ENCODE assay signal across 7 cellular contexts in the genomic region with DNA sequence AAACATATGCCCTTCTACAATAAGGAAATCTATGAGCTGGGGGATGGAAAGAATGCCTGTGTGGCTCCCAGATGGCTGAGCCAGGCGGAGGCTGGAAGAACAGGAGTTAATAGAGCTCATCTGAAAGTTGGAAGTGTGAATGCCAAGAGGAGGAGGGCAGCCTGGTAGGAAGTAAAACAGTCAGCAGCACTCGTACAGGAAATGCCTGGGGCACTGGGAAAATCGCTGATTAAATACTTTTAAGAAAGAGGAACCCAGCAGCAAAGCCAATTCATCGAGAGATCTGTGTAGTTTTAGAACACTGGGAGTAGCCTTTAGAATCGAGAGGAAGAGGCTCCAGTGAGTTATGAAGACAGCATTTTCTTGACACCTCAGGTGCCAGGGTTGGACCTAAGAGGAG.
DNase-seq lines count a peak whose midpoint lies in the region; ATAC-seq, FAIRE-seq and TF ChIP-seq lines count a peak whose summit lies in the region.
"Not testable (repeated sequence)": the region's sequence is repeated elsewhere in the genome, so short reads cannot be mapped to it uniquely, and the experiment has no call there.

No MANE protein-coding gene starts in this region.

- not testable (repeated sequence) for H3K27me3 ChIP-seq in PC-3 (ENCODE audit: low read length); right lobe of liver; pancreas; aorta (ENCODE audit: control insufficient read depth in 1 of 2, insufficient read depth in 2 of 2, low read length in 1 of 2)

- not testable (repeated sequence) for H3K9me3 Mint-ChIP-seq in WTC11

- not testable (repeated sequence) for H3K4me2 ChIP-seq in PC-3 (ENCODE audit: low read length)

- H3K27ac ChIP-seq in PC-3 (ENCODE audit: low read length); right lobe of liver; pancreas; aorta (ENCODE audit: low read depth in 1 of 2, low read length in 2 of 2): not testable (repeated sequence)

- not testable (repeated sequence) for H3K4me1 ChIP-seq in PC-3 (ENCODE audit: insufficient read depth, low read length); right lobe of liver; pancreas; aorta (ENCODE audit: control insufficient read depth in 1 of 2, insufficient read depth in 2 of 2, low read length in 2 of 2)

- not testable (repeated sequence) for H3K4me3 ChIP-seq in PC-3 (ENCODE audit: low read length); right lobe of liver; pancreas; aorta (ENCODE audit: low read length in 2 of 2)

- intact Hi-C loops in PC-3 (cut with micrococcal nuclease); Right ventricle myocardium inferior (cut with DNase I); left cardiac atrium (cut with DNase I); right lobe of liver (cut with DNase I); pancreas (cut with DNase I); aorta (cut with DNase I): not testable (repeated sequence)

- not testable (repeated sequence) for TF ChIP-seq CTCF in PC-3 (conservative IDR thresholded peaks at IDR 0.05; ENCODE audit: low read depth, low read length); WTC11 (IDR thresholded peaks at IDR 0.05); right lobe of liver (IDR thresholded peaks at IDR 0.05); pancreas (IDR thresholded peaks at IDR 0.05)

- not testable (repeated sequence) for H3K4me1 Mint-ChIP-seq in WTC11

- H3K9ac ChIP-seq in PC-3 (ENCODE audit: low read length) = not testable (repeated sequence)

- not testable (repeated sequence) for H2AFZ ChIP-seq in PC-3 (ENCODE audit: low read length)

- POLR2A ChIA-PET in PC-3 (lab: Charles Lee; ENCODE audit: unreplicated experiment); WTC11 (lab: Charles Lee): not testable (repeated sequence)

- not testable (repeated sequence) for FAIRE-seq in pancreas (lab: Jason Lieb, UNC)

- not testable (repeated sequence) for H3K27ac Mint-ChIP-seq in WTC11

- CTCF ChIA-PET in PC-3 (lab: Charles Lee); WTC11 (lab: Charles Lee): not testable (repeated sequence)

- H3K79me2 ChIP-seq in PC-3 (ENCODE audit: low read length) = not testable (repeated sequence)

- not testable (repeated sequence) for TF ChIP-seq POLR2A in right lobe of liver (IDR thresholded peaks at IDR 0.05)

- ATAC-seq in PC-3 (peak; percentile 67), WTC11 (peak; percentile 51), Right ventricle myocardium inferior (peak; percentile 69), left cardiac atrium (peak; percentile 75 to 80), right lobe of liver (peak; percentile 49 to 69 (median 58)), pancreas (peak in 3 of 4 donors; percentile 40 to 75 (median 60)), aorta (ENCODE audit: low FRiP score) (peak; percentile 77)

- H3K36me3 Mint-ChIP-seq in WTC11 = not testable (repeated sequence)

- H3F3A ChIP-seq in PC-3 (ENCODE audit: low read length, unreplicated experiment) = not testable (repeated sequence)

- no CpG with 5 or more reads among the region's 5 CpGs for WGBS in right lobe of liver (ENCODE audit: insufficient coverage, low coverage, low lambda C conversion rate, missing lambda C conversion rate)
- WGBS in pancreas, 2 donors = no CpG with 5 or more reads among the region's 5 CpGs
- WGBS in aorta, 2 donors = no CpG with 5 or more reads among the region's 5 CpGs

- not testable (repeated sequence) for H3K4me3 Mint-ChIP-seq in WTC11

- not testable (repeated sequence) for H3K9me2 ChIP-seq in PC-3 (replicated peaks; ENCODE audit: low read length)

- H3K36me3 ChIP-seq in PC-3 (ENCODE audit: low read depth, low read length); right lobe of liver; pancreas; aorta (ENCODE audit: control insufficient read depth in 1 of 2, insufficient read depth in 2 of 2, low read length in 1 of 2): not testable (repeated sequence)

- DNase-seq in PC-3; WTC11 (ENCODE audit: low spot score); Right ventricle myocardium inferior (ENCODE audit: missing footprints); left cardiac atrium; right lobe of liver; pancreas; aorta: not testable (repeated sequence)

- not testable (repeated sequence) for H3K27me3 Mint-ChIP-seq in WTC11 (ENCODE audit: low read depth)

- not testable (repeated sequence) for H3K9me3 ChIP-seq in PC-3 (ENCODE audit: low read length); right lobe of liver; pancreas; aorta (ENCODE audit: control insufficient read depth, low read length)

- not testable (repeated sequence) for BruUV-seq in PC-3 (replicated peaks; lab: Mats Ljungman, UMichigan)

- H4K20me1 ChIP-seq in PC-3 (ENCODE audit: low read length) = not testable (repeated sequence)
